In genomic region chr5:100762163-100762562, GRCh38 we compare ENCODE assay signal across 25 cellular contexts.
DNase-seq lines count a peak whose midpoint lies in the region; ATAC-seq, FAIRE-seq and TF ChIP-seq lines count a peak whose summit lies in the region.
"Had no signal": no experiment of that assay in that cellular context is flagged by ENCODE, and none has a peak within 500 bp of the region (broad histone marks: within the 10 kb centered on the region; RNA-seq: fewer than 3 reads in every experiment).

No MANE protein-coding gene starts in this region.

- no peaks in the 10 kb centered on the region for H3K9me2 ChIP-seq in SK-N-SH

- no peaks in the 10 kb centered on the region for H4K20me1 ChIP-seq in SK-N-SH (ENCODE audit: insufficient read depth)
- H4K20me1 ChIP-seq in endothelial cell of umbilical vein (replicated peaks; ENCODE audit: control insufficient read depth, extremely low read depth, insufficient read depth, low read length) = no peaks in the 10 kb centered on the region
- no peaks in the 10 kb centered on the region for H4K20me1 ChIP-seq in smooth muscle cell (ENCODE audit: low read depth)
- H4K20me1 ChIP-seq: BLaER1 had no signal

- intact Hi-C loops in endothelial cell of umbilical vein (cut with micrococcal nuclease) = no loop called here
- intact Hi-C loops in prostate gland (cut with DNase I) = no loop called here

- H3K9me1 ChIP-seq in endothelial cell of umbilical vein (replicated peaks; ENCODE audit: control insufficient read depth, extremely low read depth, insufficient read depth, low read length) = no peaks in the 10 kb centered on the region

- POLR2A ChIA-PET in SK-N-SH (lab: Yijun Ruan, JAX) = no interaction called here
- POLR2A ChIA-PET in endothelial cell of umbilical vein (lab: Charles Lee) = no interaction called here

- H3K9ac ChIP-seq in SK-N-SH (no peak overlapping the region), endothelial cell of umbilical vein (replicated peaks; ENCODE audit: extremely low read depth, insufficient read depth, low read length) (no peak overlapping the region), smooth muscle cell (ENCODE audit: low read depth) (no peak overlapping the region)
- H3K9ac ChIP-seq: BLaER1, GM23248 had no signal

- no TSS peak for BruUV-seq in endothelial cell of umbilical vein (replicated peaks; lab: Mats Ljungman, UMichigan)

- dilution Hi-C loops in endothelial cell of umbilical vein (cut with MboI; ENCODE audit: extremely low pct_ligation_motif_present, low sequenced_read_pairs) = no loop called here

- peak; percentile 37; the same call in 1 of the 3 replicates for ATAC-seq in SK-N-SH treated with all-trans-retinoic acid at 6 μM for 48 hours
- ATAC-seq: CD8-positive, alpha-beta T cell; HCT116; K562 had no signal

- CTCF ChIA-PET in SK-N-SH (lab: Yijun Ruan, JAX) (no interaction called here), endothelial cell of umbilical vein (lab: Charles Lee) (interaction anchor here (1.5 kb wide), 1 partner anchor 12 kb away, joined by 5 read pairs; no protein-coding TSS in a partner anchor)

- no peak overlapping the region for H3K4me2 ChIP-seq in SK-N-SH
- H3K4me2 ChIP-seq in endothelial cell of umbilical vein (ENCODE audit: insufficient read depth, low read length) = no peak overlapping the region
- H3K4me2 ChIP-seq in smooth muscle cell = peak overlapping the region; percentile 49
- H3K4me2 ChIP-seq: BLaER1 had no signal

- no peak for TF ChIP-seq POLR2A in endothelial cell of umbilical vein (IDR thresholded peaks at IDR 0.05; ENCODE audit: low read depth, low read length)
- no peak for TF ChIP-seq POLR2A in prostate gland (IDR thresholded peaks at IDR 0.05)

- no peak for TF ChIP-seq CTCF in SK-N-SH (IDR thresholded peaks at IDR 0.05)
- no peak for TF ChIP-seq CTCF in endothelial cell of umbilical vein (IDR thresholded peaks at IDR 0.05; ENCODE audit: extremely low read depth in 1 of 2, insufficient read depth in 1 of 2, low read depth in 1 of 2, low read length in 2 of 2)
- TF ChIP-seq CTCF in smooth muscle cell (IDR thresholded peaks at IDR 0.05; ENCODE audit: borderline replicate concordance, insufficient read depth, poor library complexity, severe bottlenecking) = no peak
- TF ChIP-seq CTCF in prostate gland (IDR thresholded peaks at IDR 0.05) = no peak

- no peak for TF ChIP-seq RAD21 in SK-N-SH (IDR thresholded peaks at IDR 0.05; ENCODE audit: low read length)

- H3K9me3 ChIP-seq in SK-N-SH (no peaks in the 10 kb centered on the region), endothelial cell of umbilical vein (replicated peaks; ENCODE audit: control insufficient read depth, insufficient read depth, low read length) (no peaks in the 10 kb centered on the region), smooth muscle cell (replicated peaks; ENCODE audit: low read depth) (no peaks in the 10 kb centered on the region), prostate gland (no peaks in the 10 kb centered on the region)
- H3K9me3 ChIP-seq: BLaER1 had no signal

- H3K27ac ChIP-seq in SK-N-SH (ENCODE audit: low read depth in 2 of 2, low read length in 1 of 2) = no peak overlapping the region
- H3K27ac ChIP-seq in endothelial cell of umbilical vein (ENCODE audit: insufficient read depth, low read depth, low read length) = no peak overlapping the region
- H3K27ac ChIP-seq in smooth muscle cell (ENCODE audit: low read depth) = peak overlapping the region; percentile 81
- H3K27ac ChIP-seq in prostate gland = no peak overlapping the region
- H3K27ac ChIP-seq: 22Rv1, BLaER1, GM23248 had no signal

- TF ChIP-seq EP300 in SK-N-SH (IDR thresholded peaks at IDR 0.05; ENCODE audit: borderline replicate concordance in 1 of 2, low read depth in 1 of 2, low read length in 1 of 2) = no peak

- no peaks in the 10 kb centered on the region; a peak in 1 of 4 replicates for H3K4me1 ChIP-seq in SK-N-SH (ENCODE audit: control insufficient read depth in 1 of 2, insufficient read depth in 2 of 2, low read depth in 1 of 2, low read length in 1 of 2)
- no peaks in the 10 kb centered on the region for H3K4me1 ChIP-seq in endothelial cell of umbilical vein (ENCODE audit: control insufficient read depth, extremely low read depth, insufficient read depth, low read length)
- no peaks in the 10 kb centered on the region for H3K4me1 ChIP-seq in smooth muscle cell (ENCODE audit: low read depth)
- H3K4me1 ChIP-seq in prostate gland (replicated peaks) = no peaks in the 10 kb centered on the region
- H3K4me1 ChIP-seq: BLaER1 had no signal

- H2AFZ ChIP-seq in SK-N-SH (ENCODE audit: low read depth) = no peak overlapping the region
- no peak overlapping the region for H2AFZ ChIP-seq in endothelial cell of umbilical vein (ENCODE audit: low read depth, low read length)
- H2AFZ ChIP-seq in smooth muscle cell (ENCODE audit: low read depth) = no peak overlapping the region
- H2AFZ ChIP-seq: GM23248 had no signal

- no peak for DNase-seq in SK-N-SH
- DNase-seq in endothelial cell of umbilical vein (ENCODE audit: low read depth, low spot score) = peak; percentile 74
- peak; percentile 43 for DNase-seq in left kidney (ENCODE audit: low read depth, low spot score)
- no peak for DNase-seq in smooth muscle cell (lab: John Stamatoyannopoulos, UW; ENCODE audit: unreplicated experiment)
- no peak for DNase-seq in prostate gland (ENCODE audit: low spot score)
- DNase-seq in COLO668 (lab: John Stamatoyannopoulos, UW; ENCODE audit: unreplicated experiment) = no peak
- DNase-seq in ureter (ENCODE audit: low spot score) = no peak
- DNase-seq: CD8-positive, alpha-beta T cell; DMS79 treated with DMSO at 0.1 percent for 48 hours; GDM1; GM23248; MV-4-11; NCI-H1417 treated with DMSO at 0.1 percent for 48 hours; NCI-H1930; NCI-H446 treated with DMSO at 0.1 percent for 48 hours; NK-92 treated with Interleukin-12 subunit alpha and Interleukin-12 subunit beta, amount 100 ng/mL, for 24 hours; OCI-M1 had no signal

- H3K27me3 ChIP-seq in SK-N-SH (ENCODE audit: insufficient read depth) (no peaks in the 10 kb centered on the region), endothelial cell of umbilical vein (ENCODE audit: control insufficient read depth in 2 of 2, insufficient read depth in 2 of 2, low read length in 2 of 2) (no peaks in the 10 kb centered on the region), smooth muscle cell (ENCODE audit: low read depth) (no peaks in the 10 kb centered on the region), prostate gland (replicated peaks; ENCODE audit: insufficient read depth) (no peaks in the 10 kb centered on the region)
- H3K27me3 ChIP-seq: BLaER1 had no signal

- H3F3A ChIP-seq in SK-N-SH (replicated peaks; ENCODE audit: insufficient read depth) = no peaks in the 10 kb centered on the region
- no peaks in the 10 kb centered on the region for H3F3A ChIP-seq in smooth muscle cell (ENCODE audit: low read depth)

- peak; percentile 26 for FAIRE-seq in endothelial cell of umbilical vein (lab: Jason Lieb, UNC)
- FAIRE-seq: D721Med, GM12891, GM18507, K562 had no signal

- no peak overlapping the region for H3K4me3 ChIP-seq in SK-N-SH (ENCODE audit: low read depth in 2 of 2, low read length in 1 of 2)
- H3K4me3 ChIP-seq in endothelial cell of umbilical vein (replicated peaks in 1 of 3; ENCODE audit: insufficient read depth in 1 of 3, low read depth in 1 of 3, low read length in 3 of 3) = no peak overlapping the region
- no peak overlapping the region for H3K4me3 ChIP-seq in smooth muscle cell
- no peak overlapping the region for H3K4me3 ChIP-seq in prostate gland
- H3K4me3 ChIP-seq: BLaER1, GM23248, K562 had no signal

- H3K79me2 ChIP-seq in SK-N-SH (ENCODE audit: insufficient read depth) = no peaks in the 10 kb centered on the region
- no peaks in the 10 kb centered on the region for H3K79me2 ChIP-seq in endothelial cell of umbilical vein (ENCODE audit: control insufficient read depth, insufficient read depth, low read length)
- H3K79me2 ChIP-seq in smooth muscle cell (ENCODE audit: low read depth) = no peaks in the 10 kb centered on the region

- H3K36me3 ChIP-seq in SK-N-SH (replicated peaks in 1 of 2; ENCODE audit: control insufficient read depth in 1 of 2, insufficient read depth in 2 of 2, low read length in 1 of 2) = no peaks in the 10 kb centered on the region
- no peaks in the 10 kb centered on the region for H3K36me3 ChIP-seq in endothelial cell of umbilical vein (ENCODE audit: control insufficient read depth in 2 of 2, extremely low read depth in 1 of 2, insufficient read depth in 2 of 2, low read length in 2 of 2)
- H3K36me3 ChIP-seq in smooth muscle cell (ENCODE audit: low read depth) = no peaks in the 10 kb centered on the region
- no peaks in the 10 kb centered on the region for H3K36me3 ChIP-seq in prostate gland
- H3K36me3 ChIP-seq: BLaER1 had no signal

TF ChIP-seq in SK-N-SH treated with all-trans-retinoic acid at 6 μM for 48 hours, 23 proteins besides CTCF, POLR2A, EP300 and RAD21:
- peak; percentile 52 for TF ChIP-seq ISL1 (CRISPR knock-in tag; IDR thresholded peaks at IDR 0.05)
- no peak for TF ChIP-seq ZNF565 (CRISPR knock-in tag; conservative IDR thresholded peaks at IDR 0.05; ENCODE audit: low read depth)

TF ChIP-seq in SK-N-SH, 30 proteins besides CTCF, POLR2A, EP300 and RAD21 (continues in another document):
- TF ChIP-seq EZH2phosphoT487 (IDR thresholded peaks at IDR 0.05; ENCODE audit: borderline replicate concordance, low read depth) = no peak
- TF ChIP-seq JUND (IDR thresholded peaks at IDR 0.05) = no peak
- no peak for TF ChIP-seq NRF1 (IDR thresholded peaks at IDR 0.05; ENCODE audit: low read depth, low read length)
- TF ChIP-seq, protein P1, sequence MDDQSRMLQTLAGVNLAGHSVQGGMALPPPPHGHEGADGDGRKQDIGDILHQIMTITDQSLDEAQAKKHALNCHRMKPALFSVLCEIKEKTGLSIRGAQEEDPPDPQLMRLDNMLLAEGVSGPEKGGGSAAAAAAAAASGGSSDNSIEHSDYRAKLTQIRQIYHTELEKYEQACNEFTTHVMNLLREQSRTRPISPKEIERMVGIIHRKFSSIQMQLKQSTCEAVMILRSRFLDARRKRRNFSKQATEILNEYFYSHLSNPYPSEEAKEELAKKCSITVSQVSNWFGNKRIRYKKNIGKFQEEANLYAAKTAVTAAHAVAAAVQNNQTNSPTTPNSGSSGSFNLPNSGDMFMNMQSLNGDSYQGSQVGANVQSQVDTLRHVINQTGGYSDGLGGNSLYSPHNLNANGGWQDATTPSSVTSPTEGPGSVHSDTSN (IDR thresholded peaks at IDR 0.05) = no peak

TF ChIP-seq in endothelial cell of umbilical vein, 7 proteins besides CTCF, POLR2A, EP300 and RAD21 (continues in another document):
- TF ChIP-seq GATA2 (IDR thresholded peaks at IDR 0.05; ENCODE audit: insufficient read depth, insufficient read length, low read depth, low read length) (no peak), POLR2AphosphoS5 (IDR thresholded peaks at IDR 0.05; ENCODE audit: insufficient read depth, low read depth, low read length) (no peak), EZH2 (IDR thresholded peaks at IDR 0.05; ENCODE audit: borderline replicate concordance, low read depth, low read length, severe bottlenecking) (no peak), FOS (IDR thresholded peaks at IDR 0.05; ENCODE audit: borderline replicate concordance, insufficient read depth, low read length) (no peak), MYC (IDR thresholded peaks at IDR 0.05; ENCODE audit: low read depth, low read length) (no peak)
- TF ChIP-seq, protein P2, sequence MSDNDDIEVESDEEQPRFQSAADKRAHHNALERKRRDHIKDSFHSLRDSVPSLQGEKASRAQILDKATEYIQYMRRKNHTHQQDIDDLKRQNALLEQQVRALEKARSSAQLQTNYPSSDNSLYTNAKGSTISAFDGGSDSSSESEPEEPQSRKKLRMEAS (IDR thresholded peaks at IDR 0.05; ENCODE audit: insufficient read depth, insufficient read length) = no peak

Comparison
In these comparisons a context has a peak if more than half of its experiments do, and no peak if none do; other contexts are left out.
1. DNase-seq: peak in endothelial cell of umbilical vein (single experiment) and left kidney (single experiment); none in SK-N-SH (single experiment), smooth muscle cell (single experiment), prostate gland (single experiment), COLO668 (single experiment) and ureter (single experiment).